1 cellular context compared by ENCODE assay signal in the genomic region with DNA sequence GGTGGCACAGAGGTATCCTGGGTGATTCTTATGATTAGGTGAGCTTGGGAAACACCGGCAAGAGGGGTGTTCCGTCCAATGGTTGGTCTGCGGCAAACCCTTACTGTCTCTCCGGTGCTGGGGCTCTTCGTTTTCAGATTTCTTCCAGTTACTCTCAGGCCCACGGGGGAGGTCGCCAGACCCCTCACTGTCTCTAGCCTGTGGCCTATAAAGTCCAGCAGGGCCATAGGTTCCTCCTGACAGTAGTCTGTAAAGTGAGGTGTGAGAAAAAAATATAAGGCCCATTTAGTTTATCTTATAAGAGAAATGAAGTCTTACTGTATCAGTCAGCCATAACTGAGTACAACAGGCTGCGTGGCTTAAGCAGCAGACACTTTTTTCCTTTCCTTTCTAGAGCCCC.
TF ChIP-seq lines count a peak whose summit lies in the region.

No MANE protein-coding gene starts in this region.

TF ChIP-seq in WTC11, 78 proteins besides CTCF, POLR2A, EP300 and RAD21:
- TF ChIP-seq ZNF425 (CRISPR knock-in tag; conservative IDR thresholded peaks at IDR 0.05) (no peak), EMX1 (CRISPR knock-in tag; IDR thresholded peaks at IDR 0.05) (no peak), TEAD4 (CRISPR knock-in tag; IDR thresholded peaks at IDR 0.05) (no peak), NFYB (CRISPR knock-in tag; conservative IDR thresholded peaks at IDR 0.05; ENCODE audit: low read depth) (no peak), ELF4 (CRISPR knock-in tag; IDR thresholded peaks at IDR 0.05; ENCODE audit: low read depth) (no peak), CREB1 (CRISPR knock-in tag; IDR thresholded peaks at IDR 0.05) (no peak), ZBTB21 (CRISPR knock-in tag; IDR thresholded peaks at IDR 0.05; ENCODE audit: borderline replicate concordance) (no peak), HMGA2 (CRISPR knock-in tag; IDR thresholded peaks at IDR 0.05) (no peak), GRHL2 (CRISPR knock-in tag; IDR thresholded peaks at IDR 0.05; ENCODE audit: insufficient replicate concordance, severe bottlenecking) (no peak), TP53 (CRISPR knock-in tag; IDR thresholded peaks at IDR 0.05) (no peak), PRDM15 (CRISPR knock-in tag; IDR thresholded peaks at IDR 0.05) (no peak)
- TF ChIP-seq, protein P1, sequence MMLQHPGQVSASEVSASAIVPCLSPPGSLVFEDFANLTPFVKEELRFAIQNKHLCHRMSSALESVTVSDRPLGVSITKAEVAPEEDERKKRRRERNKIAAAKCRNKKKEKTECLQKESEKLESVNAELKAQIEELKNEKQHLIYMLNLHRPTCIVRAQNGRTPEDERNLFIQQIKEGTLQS (CRISPR knock-in tag; conservative IDR thresholded peaks at IDR 0.05), result no peak
- TF ChIP-seq, protein P2, sequence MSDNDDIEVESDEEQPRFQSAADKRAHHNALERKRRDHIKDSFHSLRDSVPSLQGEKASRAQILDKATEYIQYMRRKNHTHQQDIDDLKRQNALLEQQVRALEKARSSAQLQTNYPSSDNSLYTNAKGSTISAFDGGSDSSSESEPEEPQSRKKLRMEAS (CRISPR knock-in tag; IDR thresholded peaks at IDR 0.05), result no peak
